Comparison of ENCODE assay signal across 1 cellular context in the genomic region with DNA sequence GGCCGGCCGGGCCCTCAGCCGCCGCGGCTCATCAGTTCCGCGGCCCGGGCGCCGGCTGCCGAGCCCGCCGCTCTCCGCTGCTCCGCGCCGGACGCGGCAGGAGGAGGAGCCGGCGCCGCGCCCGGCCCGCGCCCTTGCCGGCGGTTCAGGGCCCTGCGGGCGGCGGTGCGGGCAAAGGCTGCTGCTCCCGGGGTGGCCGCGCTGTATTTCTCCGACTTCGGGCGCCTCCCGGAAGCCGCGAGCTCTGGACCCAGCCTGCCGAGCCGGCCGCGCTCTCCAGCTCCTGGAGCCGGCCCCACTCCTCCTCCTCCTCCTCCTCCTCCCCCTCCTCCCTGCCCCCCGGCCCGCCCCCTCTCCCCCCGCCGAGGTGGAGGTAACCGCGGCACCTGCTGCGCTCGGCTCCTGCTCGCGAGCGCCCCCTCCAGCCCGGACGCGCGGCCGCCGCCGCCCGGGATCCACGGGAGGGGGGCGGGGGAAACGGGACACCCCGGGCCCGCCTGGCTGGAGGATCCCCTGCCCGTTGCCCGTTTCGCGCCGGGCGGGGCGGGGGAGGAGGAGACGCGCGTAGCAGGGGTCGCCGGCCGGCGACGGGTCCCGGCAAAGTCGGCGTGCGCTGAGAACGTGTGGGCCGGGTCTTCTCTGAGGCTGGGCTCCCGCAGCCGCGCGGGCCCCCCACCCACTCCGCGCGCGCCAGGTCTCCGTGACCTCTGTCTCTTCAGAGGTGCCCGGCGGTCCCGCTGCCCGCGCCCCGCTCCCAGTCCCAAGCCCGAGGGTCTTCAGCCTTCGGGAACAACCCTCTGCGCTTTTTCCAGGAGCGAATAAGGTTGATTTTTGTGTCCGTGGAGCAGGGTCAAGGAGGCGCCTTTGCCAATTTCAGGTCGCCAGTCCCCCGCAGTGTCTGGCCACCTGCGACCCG.
TF ChIP-seq lines count a peak whose summit lies in the region.

A gene with protein sequence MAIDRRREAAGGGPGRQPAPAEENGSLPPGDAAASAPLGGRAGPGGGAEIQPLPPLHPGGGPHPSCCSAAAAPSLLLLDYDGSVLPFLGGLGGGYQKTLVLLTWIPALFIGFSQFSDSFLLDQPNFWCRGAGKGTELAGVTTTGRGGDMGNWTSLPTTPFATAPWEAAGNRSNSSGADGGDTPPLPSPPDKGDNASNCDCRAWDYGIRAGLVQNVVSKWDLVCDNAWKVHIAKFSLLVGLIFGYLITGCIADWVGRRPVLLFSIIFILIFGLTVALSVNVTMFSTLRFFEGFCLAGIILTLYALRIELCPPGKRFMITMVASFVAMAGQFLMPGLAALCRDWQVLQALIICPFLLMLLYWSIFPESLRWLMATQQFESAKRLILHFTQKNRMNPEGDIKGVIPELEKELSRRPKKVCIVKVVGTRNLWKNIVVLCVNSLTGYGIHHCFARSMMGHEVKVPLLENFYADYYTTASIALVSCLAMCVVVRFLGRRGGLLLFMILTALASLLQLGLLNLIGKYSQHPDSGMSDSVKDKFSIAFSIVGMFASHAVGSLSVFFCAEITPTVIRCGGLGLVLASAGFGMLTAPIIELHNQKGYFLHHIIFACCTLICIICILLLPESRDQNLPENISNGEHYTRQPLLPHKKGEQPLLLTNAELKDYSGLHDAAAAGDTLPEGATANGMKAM (minus strand): TSS at position 257 of the 916 bp plus-strand sequence. CDS start 491 bp downstream, outside the sequence.

TF ChIP-seq in A549, 52 proteins besides CTCF, POLR2A, EP300 and RAD21 (continued from another document):
- TF ChIP-seq, protein P1, sequence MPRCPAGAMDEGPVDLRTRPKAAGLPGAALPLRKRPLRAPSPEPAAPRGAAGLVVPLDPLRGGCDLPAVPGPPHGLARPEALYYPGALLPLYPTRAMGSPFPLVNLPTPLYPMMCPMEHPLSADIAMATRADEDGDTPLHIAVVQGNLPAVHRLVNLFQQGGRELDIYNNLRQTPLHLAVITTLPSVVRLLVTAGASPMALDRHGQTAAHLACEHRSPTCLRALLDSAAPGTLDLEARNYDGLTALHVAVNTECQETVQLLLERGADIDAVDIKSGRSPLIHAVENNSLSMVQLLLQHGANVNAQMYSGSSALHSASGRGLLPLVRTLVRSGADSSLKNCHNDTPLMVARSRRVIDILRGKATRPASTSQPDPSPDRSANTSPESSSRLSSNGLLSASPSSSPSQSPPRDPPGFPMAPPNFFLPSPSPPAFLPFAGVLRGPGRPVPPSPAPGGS (IDR thresholded peaks at IDR 0.05) = 0 out of 3 replicates have a peak, but pooled peaks have one; percentile 36
- TF ChIP-seq, protein P2, sequence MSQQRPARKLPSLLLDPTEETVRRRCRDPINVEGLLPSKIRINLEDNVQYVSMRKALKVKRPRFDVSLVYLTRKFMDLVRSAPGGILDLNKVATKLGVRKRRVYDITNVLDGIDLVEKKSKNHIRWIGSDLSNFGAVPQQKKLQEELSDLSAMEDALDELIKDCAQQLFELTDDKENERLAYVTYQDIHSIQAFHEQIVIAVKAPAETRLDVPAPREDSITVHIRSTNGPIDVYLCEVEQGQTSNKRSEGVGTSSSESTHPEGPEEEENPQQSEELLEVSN (IDR thresholded peaks at IDR 0.05; ENCODE audit: borderline replicate concordance, low read depth) = no peak
- TF ChIP-seq, protein P3, sequence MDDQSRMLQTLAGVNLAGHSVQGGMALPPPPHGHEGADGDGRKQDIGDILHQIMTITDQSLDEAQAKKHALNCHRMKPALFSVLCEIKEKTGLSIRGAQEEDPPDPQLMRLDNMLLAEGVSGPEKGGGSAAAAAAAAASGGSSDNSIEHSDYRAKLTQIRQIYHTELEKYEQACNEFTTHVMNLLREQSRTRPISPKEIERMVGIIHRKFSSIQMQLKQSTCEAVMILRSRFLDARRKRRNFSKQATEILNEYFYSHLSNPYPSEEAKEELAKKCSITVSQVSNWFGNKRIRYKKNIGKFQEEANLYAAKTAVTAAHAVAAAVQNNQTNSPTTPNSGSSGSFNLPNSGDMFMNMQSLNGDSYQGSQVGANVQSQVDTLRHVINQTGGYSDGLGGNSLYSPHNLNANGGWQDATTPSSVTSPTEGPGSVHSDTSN (IDR thresholded peaks at IDR 0.05) = no peak
- TF ChIP-seq RFX5 (IDR thresholded peaks at IDR 0.05) (no peak), HEYL (CRISPR knock-in tag; IDR thresholded peaks at IDR 0.05) (no peak), CBX8 (IDR thresholded peaks at IDR 0.05) (no peak), NR3C1 (IDR thresholded peaks at IDR 0.05) (no peak), KDM1A (IDR thresholded peaks at IDR 0.05; ENCODE audit: low read depth) (no peak)
- TF ChIP-seq, protein P4, sequence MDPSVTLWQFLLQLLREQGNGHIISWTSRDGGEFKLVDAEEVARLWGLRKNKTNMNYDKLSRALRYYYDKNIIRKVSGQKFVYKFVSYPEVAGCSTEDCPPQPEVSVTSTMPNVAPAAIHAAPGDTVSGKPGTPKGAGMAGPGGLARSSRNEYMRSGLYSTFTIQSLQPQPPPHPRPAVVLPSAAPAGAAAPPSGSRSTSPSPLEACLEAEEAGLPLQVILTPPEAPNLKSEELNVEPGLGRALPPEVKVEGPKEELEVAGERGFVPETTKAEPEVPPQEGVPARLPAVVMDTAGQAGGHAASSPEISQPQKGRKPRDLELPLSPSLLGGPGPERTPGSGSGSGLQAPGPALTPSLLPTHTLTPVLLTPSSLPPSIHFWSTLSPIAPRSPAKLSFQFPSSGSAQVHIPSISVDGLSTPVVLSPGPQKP (IDR thresholded peaks at IDR 0.05; ENCODE audit: low read depth, low read length) = no peak
